12 cellular contexts compared by ENCODE assay signal in the genomic region with DNA sequence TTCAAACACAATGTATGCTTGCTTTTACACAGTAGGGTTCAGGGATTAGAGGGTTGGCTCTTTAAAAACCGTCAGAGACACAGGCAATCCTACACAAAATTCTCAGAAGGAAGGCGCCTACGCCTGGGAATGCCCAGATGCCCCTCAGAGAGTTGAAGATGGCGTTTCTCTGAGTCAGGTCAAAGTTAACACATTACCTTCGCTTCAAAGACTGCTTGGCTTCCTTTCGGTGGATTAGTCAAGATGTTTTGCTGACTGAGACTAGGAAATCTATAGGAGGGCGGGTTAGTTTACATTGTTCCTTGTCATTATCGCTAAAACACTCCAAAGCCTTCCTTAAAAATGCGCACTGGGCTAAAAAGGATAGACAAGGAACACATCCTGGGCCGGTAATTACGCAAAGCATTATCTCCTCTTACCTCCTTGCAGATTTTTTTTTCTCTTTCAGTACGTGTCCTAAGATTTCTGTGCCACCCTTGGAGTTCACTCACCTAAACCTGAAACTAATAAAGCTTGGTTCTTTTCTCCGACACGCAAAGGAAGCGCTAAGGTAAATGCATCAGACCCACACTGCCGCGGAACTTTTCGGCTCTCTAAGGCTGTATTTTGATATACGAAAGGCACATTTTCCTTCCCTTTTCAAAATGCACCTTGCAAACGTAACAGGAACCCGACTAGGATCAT. TPM values are rescaled to one million over a fixed set of nuclear protein-coding genes. Genes with fewer than 3 reads are reported as not detected.
A peak's percentile ranks its signal among the peaks of the same experiment; 100 is the strongest.
DNase-seq lines count a peak whose midpoint lies in the region; ATAC-seq, FAIRE-seq and TF ChIP-seq lines count a peak whose summit lies in the region.
"Had no signal": no experiment of that assay in that cellular context is flagged by ENCODE, and none has a peak within 500 bp of the region (broad histone marks: within the 10 kb centered on the region; RNA-seq: fewer than 3 reads in every experiment).

No MANE protein-coding gene starts in this region.

- H3K79me2 ChIP-seq in HepG2 (ENCODE audit: insufficient read depth, low read length) (no peaks in the 10 kb centered on the region), hepatocyte (peaks cover 23% of the 10 kb centered on the region)

- no peak for DNase-seq in HepG2 (ENCODE audit: low spot score)
- DNase-seq in hepatocyte (ENCODE audit: low spot score) = peak; percentile 24
- no peak for DNase-seq in omental fat pad (ENCODE audit: low spot score)
- DNase-seq in anterior cingulate cortex (lab: John Stamatoyannopoulos, UW) = no peak
- no peak for DNase-seq in HEK293T (ENCODE audit: extremely low spot score)
- DNase-seq in SK-N-DZ (ENCODE audit: low spot score) = no peak
- DNase-seq: GDM1, T-helper 1 cell had no signal

- in situ Hi-C loops in HepG2 (cut with HindIII; ENCODE audit: extremely low pct_ligation_motif_present, low pct_unique_long_range_greater_than_20kb) = no loop called here

- H3K4me3 ChIP-seq in liver (ENCODE audit: low read depth in 1 of 3, low read length in 3 of 3) (peak overlapping the region in 2 of 3 donors; percentile 45 to 56), HepG2 (replicated peaks in 1 of 3; ENCODE audit: insufficient read depth in 1 of 3, low read depth in 2 of 3, low read length in 3 of 3) (no peak overlapping the region), hepatocyte (peak overlapping the region; percentile 73)

- CTCF ChIA-PET in HepG2 (lab: Yijun Ruan, JAX; ENCODE audit: low intra/inter-chr PET ratio, low total read pairs) (no interaction called here), HEK293T (lab: Yijun Ruan, JAX) (no interaction called here)

- POLR2A ChIA-PET in HepG2 (lab: Yijun Ruan, JAX) = no interaction called here
- POLR2A ChIA-PET in HEK293T (lab: Yijun Ruan, JAX) = interaction anchor here (0.5 kb wide), 1 partner anchor 1372 kb away, joined by 3 read pairs; no protein-coding TSS in a partner anchor

- no peak overlapping the region for H3K9ac ChIP-seq in liver (ENCODE audit: low read depth in 1 of 2, low read length in 2 of 2)
- H3K9ac ChIP-seq in HepG2 (ENCODE audit: insufficient read depth, low read depth, low read length) = no peak overlapping the region

- 37% methylated on average over 21 of the region's 21 CpGs for WGBS in liver
- WGBS in HepG2 (ENCODE audit: low lambda C conversion rate) = 41% methylated on average over 21 of the region's 21 CpGs
- WGBS in hepatocyte (ENCODE audit: low lambda C conversion rate, missing lambda C conversion rate) = 11% methylated on average over 21 of the region's 21 CpGs

- no peak for ATAC-seq in HepG2
- ATAC-seq in omental fat pad (ENCODE audit: low FRiP score) = peak; percentile 41
- no peak for ATAC-seq in HG02759 (IDR thresholded peaks at IDR 0.05; ENCODE audit: unreplicated experiment)

- H3K4me2 ChIP-seq in HepG2 (ENCODE audit: low read depth, low read length) (no peak overlapping the region), hepatocyte (peak overlapping the region; percentile 90)

- peaks cover 0 to 2% (median 0%) of the 10 kb centered on the region in 4 donors for H3K27me3 ChIP-seq in liver (ENCODE audit: control insufficient read depth in 4 of 4, insufficient read depth in 4 of 4, low read length in 3 of 4)
- peaks cover 0 to 8% of the 10 kb centered on the region in 2 experiments; a peak in 1 of 5 replicates for H3K27me3 ChIP-seq in HepG2 (ENCODE audit: control insufficient read depth in 1 of 2, insufficient read depth in 2 of 2, low read length in 2 of 2)
- peaks cover 8% of the 10 kb centered on the region for H3K27me3 ChIP-seq in hepatocyte

- BruUV-seq in HepG2 (replicated peaks; lab: Mats Ljungman, UMichigan) = no TSS peak

- H2AFZ ChIP-seq in HepG2 (ENCODE audit: low read length) (no peak overlapping the region), hepatocyte (peak overlapping the region; percentile 88)

- intact Hi-C loops in HepG2 (cut with micrococcal nuclease; ENCODE audit: unreplicated experiment) = no loop called here

- TF ChIP-seq RAD21 in liver (IDR thresholded peaks at IDR 0.05) = no peak
- TF ChIP-seq RAD21 in HepG2 (CRISPR knock-in tag; IDR thresholded peaks at IDR 0.05) = no peak

- peaks cover 0 to 11% (median 5%) of the 10 kb centered on the region in 4 donors for H3K4me1 ChIP-seq in liver (ENCODE audit: control insufficient read depth in 4 of 4, insufficient read depth in 4 of 4, low read length in 3 of 4)
- H3K4me1 ChIP-seq in HepG2 (ENCODE audit: insufficient read depth, low read length) = no peaks in the 10 kb centered on the region
- no peaks in the 10 kb centered on the region for H3K4me1 ChIP-seq in hepatocyte (ENCODE audit: insufficient read depth)

- TF ChIP-seq CTCF in liver (IDR thresholded peaks at IDR 0.05; ENCODE audit: low read depth, low read length, missing input control) (no peak), HepG2 (CRISPR knock-in tag; IDR thresholded peaks at IDR 0.05) (no peak), hepatocyte (IDR thresholded peaks at IDR 0.05; ENCODE audit: poor library complexity) (no peak), omental fat pad (IDR thresholded peaks at IDR 0.05) (no peak)

- no peak for FAIRE-seq in HepG2 (lab: Jason Lieb, UNC)

- H3K27ac ChIP-seq in liver (ENCODE audit: low read depth in 1 of 2, low read length in 2 of 2) (no peak overlapping the region), HepG2 (ENCODE audit: extremely low read length, insufficient read depth, low read length) (no peak overlapping the region), hepatocyte (peak overlapping the region; percentile 92)

- no peak for TF ChIP-seq EP300 in HepG2 (IDR thresholded peaks at IDR 0.05; ENCODE audit: low read depth in 2 of 2, low read length in 2 of 2)
- no peak for TF ChIP-seq EP300 in HepG2 (CRISPR knock-in tag; IDR thresholded peaks at IDR 0.05; ENCODE audit: borderline replicate concordance)

- no peak for TF ChIP-seq POLR2A in HepG2 (IDR thresholded peaks at IDR 0.05; ENCODE audit: insufficient read depth in 1 of 2, low read depth in 2 of 2, low read length in 2 of 2)

- no peaks in the 10 kb centered on the region for H3K9me2 ChIP-seq in hepatocyte (replicated peaks; ENCODE audit: insufficient read depth)

- H3K36me3 ChIP-seq in liver (ENCODE audit: control insufficient read depth in 4 of 4, insufficient read depth in 3 of 4, low read depth in 1 of 4, low read length in 3 of 4) = no peaks in the 10 kb centered on the region
- H3K36me3 ChIP-seq in HepG2 (replicated peaks in 1 of 2; ENCODE audit: control insufficient read depth in 1 of 2, insufficient read depth in 2 of 2, low read length in 2 of 2) = no peaks in the 10 kb centered on the region
- H3K36me3 ChIP-seq in hepatocyte (replicated peaks; ENCODE audit: insufficient read depth, low read depth) = no peaks in the 10 kb centered on the region

- H4K20me1 ChIP-seq in HepG2 (ENCODE audit: insufficient read depth, low read length) (no peaks in the 10 kb centered on the region), hepatocyte (ENCODE audit: insufficient read depth, poor library complexity, severe bottlenecking) (no peaks in the 10 kb centered on the region)

- H3K9me3 ChIP-seq in liver (ENCODE audit: control insufficient read depth in 4 of 4, low read length in 3 of 4) (no peaks in the 10 kb centered on the region), HepG2 (ENCODE audit: low read length) (no peaks in the 10 kb centered on the region), hepatocyte (ENCODE audit: low read depth) (no peaks in the 10 kb centered on the region)

RNA-seq across cellular contexts. Expression of a gene that starts 0.9 kb away (rescaled TPM):
- total RNA-seq in liver (10 to 100 TPM in 1 of 2 donors, under 1 TPM in 1; 0.75 to 10.5 TPM), HepG2 (2016; rRNA removed; fragmentation: Illumina TruSeq; extraction: Trizol) (not detected in 2 replicates), hepatocyte (72.9 and 87.0 TPM in 2 replicates), omental fat pad (1 to 10 TPM in 2 of 4 donors, under 1 TPM in 2; 0.32 to 7.1 (median 1.3) TPM)
- polyA plus RNA-seq in liver (1 to 10 TPM in 1 of 2 donors, under 1 TPM in 1; 0.98 to 1.6 TPM), HepG2 (2011; rRNA removed) (not detected in 2 replicates), hepatocyte (28.4 and 29.8 TPM in 2 replicates)
- not detected in 2 replicates for total RNA-seq in HepG2 (2016; cell fraction: cytosol; rRNA removed; fragmentation: Illumina TruSeq; extraction: Trizol; ENCODE audit: low read depth)
- not detected in 2 replicates for total RNA-seq in HepG2 (2016; cell fraction: insoluble cytoplasmic fraction; rRNA removed; fragmentation: Illumina TruSeq; extraction: Trizol)
- not detected in 2 replicates for total RNA-seq in HepG2 (2016; cell fraction: membrane; rRNA removed; fragmentation: Illumina TruSeq; extraction: Trizol)
- not detected in 2 replicates for total RNA-seq in HepG2 (2016; cell fraction: nucleus; rRNA removed; fragmentation: Illumina TruSeq; extraction: Trizol)
- polyA plus RNA-seq in HepG2 (2011; cell fraction: cytosol; rRNA removed) = not detected in 2 replicates
- not detected in 2 replicates for polyA plus RNA-seq in HepG2 (2011; cell fraction: nucleus; rRNA removed)
- not detected in 2 replicates for polyA plus RNA-seq in HepG2 (2012)
- polyA plus RNA-seq in HepG2 (2016; cell fraction: cytosol; fragmentation: Illumina TruSeq; extraction: Trizol; ENCODE audit: low read depth) = not detected in 2 replicates
- not detected in 2 replicates for polyA plus RNA-seq in HepG2 (2016; cell fraction: insoluble cytoplasmic fraction; fragmentation: Illumina TruSeq; extraction: Trizol; ENCODE audit: low read depth)
- not detected in 2 replicates for polyA plus RNA-seq in HepG2 (2016; cell fraction: membrane; fragmentation: Illumina TruSeq; extraction: Trizol; ENCODE audit: low read depth)
- polyA plus RNA-seq in HepG2 (2016; cell fraction: nucleus; fragmentation: Illumina TruSeq; extraction: Trizol; ENCODE audit: insufficient read depth, low read depth) = not detected in 2 replicates
- polyA minus RNA-seq in HepG2 (2011; rRNA and poly(A)+ RNA removed; ENCODE audit: low replicate concordance) = 0.05 TPM in 1 of 2 replicates, not detected in the other
- polyA minus RNA-seq in HepG2 (2011; cell fraction: cytosol; rRNA and poly(A)+ RNA removed) = not detected in 2 replicates
- not detected in 2 replicates for polyA minus RNA-seq in HepG2 (2011; cell fraction: nucleus; rRNA and poly(A)+ RNA removed)
- polyA plus RNA-seq in SK-N-DZ (2014; cell fraction: cytosol; rRNA removed) = not detected in 2 replicates
- not detected in 2 replicates for polyA plus RNA-seq in SK-N-DZ (2014; cell fraction: nucleus; rRNA removed)
- total RNA-seq: dermis microvascular lymphatic vessel endothelial cell had no signal

RNA-seq across cellular contexts. Expression of a gene that starts 51.6 kb away (rescaled TPM):
- total RNA-seq in liver (under 1 TPM in 1 of 2 donors, not detected in 1; 0.08 TPM), HepG2 (2016; rRNA removed; fragmentation: Illumina TruSeq; extraction: Trizol) (not detected in 2 replicates), hepatocyte (not detected in 2 replicates), omental fat pad (not detected)
- polyA plus RNA-seq in liver (not detected), HepG2 (2011; rRNA removed) (not detected in 2 replicates), hepatocyte (0.10 and 0.28 TPM in 2 replicates)
- not detected in 2 replicates for total RNA-seq in HepG2 (2016; cell fraction: cytosol; rRNA removed; fragmentation: Illumina TruSeq; extraction: Trizol; ENCODE audit: low read depth)
- not detected in 2 replicates for total RNA-seq in HepG2 (2016; cell fraction: insoluble cytoplasmic fraction; rRNA removed; fragmentation: Illumina TruSeq; extraction: Trizol)
- total RNA-seq in HepG2 (2016; cell fraction: membrane; rRNA removed; fragmentation: Illumina TruSeq; extraction: Trizol) = not detected in 2 replicates
- total RNA-seq in HepG2 (2016; cell fraction: nucleus; rRNA removed; fragmentation: Illumina TruSeq; extraction: Trizol) = not detected in 2 replicates
- not detected in 2 replicates for polyA plus RNA-seq in HepG2 (2011; cell fraction: cytosol; rRNA removed)
- not detected in 2 replicates for polyA plus RNA-seq in HepG2 (2011; cell fraction: nucleus; rRNA removed)
- not detected in 2 replicates for polyA plus RNA-seq in HepG2 (2012)
- not detected in 2 replicates for polyA plus RNA-seq in HepG2 (2016; cell fraction: cytosol; fragmentation: Illumina TruSeq; extraction: Trizol; ENCODE audit: low read depth)
- polyA plus RNA-seq in HepG2 (2016; cell fraction: insoluble cytoplasmic fraction; fragmentation: Illumina TruSeq; extraction: Trizol; ENCODE audit: low read depth) = not detected in 2 replicates
- polyA plus RNA-seq in HepG2 (2016; cell fraction: membrane; fragmentation: Illumina TruSeq; extraction: Trizol; ENCODE audit: low read depth) = not detected in 2 replicates
- polyA plus RNA-seq in HepG2 (2016; cell fraction: nucleus; fragmentation: Illumina TruSeq; extraction: Trizol; ENCODE audit: insufficient read depth, low read depth) = not detected in 2 replicates
- not detected in 2 replicates for polyA minus RNA-seq in HepG2 (2011; rRNA and poly(A)+ RNA removed; ENCODE audit: low replicate concordance)
- not detected in 2 replicates for polyA minus RNA-seq in HepG2 (2011; cell fraction: cytosol; rRNA and poly(A)+ RNA removed)
- polyA minus RNA-seq in HepG2 (2011; cell fraction: nucleus; rRNA and poly(A)+ RNA removed) = not detected in 2 replicates
- not detected in 2 replicates for polyA plus RNA-seq in SK-N-DZ (2014; cell fraction: cytosol; rRNA removed)
- polyA plus RNA-seq in SK-N-DZ (2014; cell fraction: nucleus; rRNA removed) = not detected in 2 replicates
- total RNA-seq: dermis microvascular lymphatic vessel endothelial cell, temporal lobe had no signal

Comparison
In these comparisons a context has a peak if more than half of its experiments do, and no peak if none do; other contexts are left out.
1. H3K4me3 ChIP-seq: peak in liver (2 of 3) and hepatocyte (single experiment); none in HepG2 (0 of 3).